Comparison of ENCODE assay signal across 19 cellular contexts in genomic region chr10:32713560-32713959, GRCh38.
A peak's percentile ranks its signal among the peaks of the same experiment; 100 is the strongest.
DNase-seq lines count a peak whose midpoint lies in the region; ATAC-seq and TF ChIP-seq lines count a peak whose summit lies in the region.
"Had no signal": no experiment of that assay in that cellular context is flagged by ENCODE, and none has a peak within 500 bp of the region (broad histone marks: within the 10 kb centered on the region; RNA-seq: fewer than 3 reads in every experiment).

No MANE protein-coding gene starts in this region.

- no peak for TF ChIP-seq POLR2A in heart left ventricle (IDR thresholded peaks at IDR 0.05)

- TF ChIP-seq CTCF in mammary epithelial cell (conservative IDR thresholded peaks at IDR 0.05 in 1 of 2, IDR thresholded peaks at IDR 0.05 in 1 of 2; ENCODE audit: extremely low read depth in 1 of 2, insufficient read depth in 1 of 2, low read depth in 1 of 2, low read length in 2 of 2): peak; percentile 26 to 51
- TF ChIP-seq CTCF in MCF 10A (IDR thresholded peaks at IDR 0.05; ENCODE audit: unreplicated experiment): no peak
- TF ChIP-seq CTCF in epithelial cell of esophagus (IDR thresholded peaks at IDR 0.05; ENCODE audit: insufficient read depth, low read depth, low read length, missing control alignments): peak; percentile 37
- TF ChIP-seq CTCF in heart left ventricle (IDR thresholded peaks at IDR 0.05): no peak

- H4K20me1 ChIP-seq in mammary epithelial cell (ENCODE audit: insufficient read depth, low read length): no peaks in the 10 kb centered on the region

- no peak overlapping the region for H3K4me2 ChIP-seq in mammary epithelial cell (ENCODE audit: insufficient read depth, low read depth, low read length)

- no peak overlapping the region for H2AFZ ChIP-seq in mammary epithelial cell (ENCODE audit: low read depth, low read length)

- dilution Hi-C loops in mammary epithelial cell (cut with HindIII; ENCODE audit: low sequenced_read_pairs): no loop called here

- H3K36me3 ChIP-seq in mammary epithelial cell (ENCODE audit: insufficient read depth, low read length) (no peaks in the 10 kb centered on the region), heart left ventricle (no peaks in the 10 kb centered on the region)
- H3K36me3 ChIP-seq: lower lobe of right lung had no signal

- H3K4me1 ChIP-seq in mammary epithelial cell (ENCODE audit: insufficient read depth, low read length) (no peaks in the 10 kb centered on the region), heart left ventricle (no peaks in the 10 kb centered on the region)
- H3K4me1 ChIP-seq: Caco-2, lower lobe of right lung, stomach had no signal

- no peaks in the 10 kb centered on the region for H3K27me3 Mint-ChIP-seq in MCF 10A (ENCODE audit: insufficient read depth, unreplicated experiment)
- H3K27me3 Mint-ChIP-seq: activated naive CD8-positive, alpha-beta T cell had no signal

- H3K79me2 ChIP-seq in mammary epithelial cell (ENCODE audit: insufficient read depth, low read length): no peaks in the 10 kb centered on the region

- H3K27ac Mint-ChIP-seq in MCF 10A (ENCODE audit: low read depth, unreplicated experiment): no peak overlapping the region
- H3K27ac Mint-ChIP-seq: activated naive CD8-positive, alpha-beta T cell; natural killer cell had no signal

- H3K36me3 Mint-ChIP-seq in MCF 10A (ENCODE audit: insufficient read depth, unreplicated experiment): no peaks in the 10 kb centered on the region

- ATAC-seq in HG03521 (IDR thresholded peaks at IDR 0.05; ENCODE audit: unreplicated experiment) (no peak), heart left ventricle (no peak)
- ATAC-seq: lower lobe of right lung, natural killer cell had no signal

- no peak overlapping the region for H3K4me3 ChIP-seq in mammary epithelial cell (replicated peaks in 1 of 3; ENCODE audit: insufficient read depth in 1 of 3, low read depth in 2 of 3, low read length in 3 of 3)
- no peak overlapping the region for H3K4me3 ChIP-seq in epithelial cell of esophagus (ENCODE audit: low read length)
- no peak overlapping the region for H3K4me3 ChIP-seq in heart left ventricle
- H3K4me3 ChIP-seq: lower lobe of right lung, stomach had no signal

- WGBS in mammary epithelial cell (ENCODE audit: low coverage, missing lambda C conversion rate): 18% methylated on average over 1 of the region's 1 CpG
- WGBS in heart left ventricle, 4 donors: 42 to 56% (median 54%) methylated on average over 1 of the region's 1 CpG

- no peak overlapping the region for H3K9ac ChIP-seq in mammary epithelial cell (ENCODE audit: insufficient read depth, low read length)

- POLR2A ChIA-PET in MCF 10A (lab: Yijun Ruan, JAX): no interaction called here

- CTCF ChIA-PET in mammary epithelial cell (lab: Charles Lee; ENCODE audit: low non-redundant PET) (no interaction called here), MCF 10A (lab: Yijun Ruan, JAX) (no interaction called here)

- H3K9me3 ChIP-seq in mammary epithelial cell (replicated peaks; ENCODE audit: insufficient read depth, low read length): no peaks in the 10 kb centered on the region
- H3K9me3 ChIP-seq in heart left ventricle: peaks cover 0 to 63% (median 7%) of the 10 kb centered on the region in 12 donors
- H3K9me3 ChIP-seq: Caco-2 had no signal

- H3K9me3 Mint-ChIP-seq in MCF 10A (ENCODE audit: unreplicated experiment): peaks cover 29% of the 10 kb centered on the region

- DNase-seq in mammary epithelial cell: no peak
- DNase-seq in MCF 10A (ENCODE audit: unreplicated experiment): no peak
- DNase-seq in OCI-M1 (lab: John Stamatoyannopoulos, UW): peak; percentile 4
- DNase-seq in epithelial cell of esophagus (ENCODE audit: low read depth): no peak
- no peak for DNase-seq in NCI-H446 treated with DMSO at 0.1 percent for 48 hours (lab: John Stamatoyannopoulos, UW)
- no peak for DNase-seq in NCI-H524 (lab: John Stamatoyannopoulos, UW)
- no peak for DNase-seq in heart left ventricle
- DNase-seq: ACHN; activated CD4-positive, alpha-beta T cell treated with anti-CD3 and anti-CD28 coated beads, Interleukin-2, amount 50 U/mL, for 1 hour; activated T-cell treated with anti-CD3 and anti-CD28 coated beads, Interleukin-2, amount 50 U/mL, for 1 hour; foreskin melanocyte; lower lobe of right lung; MV-4-11; natural killer cell; NK-92 treated with Interleukin-12 subunit alpha and Interleukin-12 subunit beta, amount 100 ng/mL, for 24 hours; stomach had no signal

- H3K27me3 ChIP-seq in mammary epithelial cell (ENCODE audit: insufficient read depth, low read length) (peaks cover 3% of the 10 kb centered on the region), heart left ventricle (no peaks in the 10 kb centered on the region)
- H3K27me3 ChIP-seq: stomach had no signal

- BruUV-seq in mammary epithelial cell (replicated peaks; lab: Mats Ljungman, UMichigan) (no TSS peak), MCF 10A (replicated peaks; lab: Mats Ljungman, UMichigan) (no TSS peak)

- H3K4me3 Mint-ChIP-seq in MCF 10A (ENCODE audit: unreplicated experiment): no peak overlapping the region
- H3K4me3 Mint-ChIP-seq: activated naive CD8-positive, alpha-beta T cell; natural killer cell had no signal

- H3K27ac ChIP-seq in mammary epithelial cell (ENCODE audit: insufficient read depth, low read depth, low read length) (no peak overlapping the region), heart left ventricle (no peak overlapping the region)
- H3K27ac ChIP-seq: lower lobe of right lung, stomach had no signal

- intact Hi-C loops in mammary epithelial cell (cut with micrococcal nuclease) (no loop called here), MCF 10A (cut with micrococcal nuclease) (no loop called here), heart left ventricle (cut with DNase I) (no loop called here)

- H3K4me1 Mint-ChIP-seq in MCF 10A (ENCODE audit: insufficient read depth, unreplicated experiment): no peaks in the 10 kb centered on the region
- H3K4me1 Mint-ChIP-seq: natural killer cell had no signal

- in situ Hi-C loops in mammary epithelial cell (cut with MboI; ENCODE audit: low sequenced_read_pairs in 2 of 2): no loop called here

Comparison
In these comparisons a context has a peak if more than half of its experiments do, and no peak if none do; other contexts are left out.
1. CTCF ChIP-seq: peak in mammary epithelial cell (2 of 2) and epithelial cell of esophagus (single experiment); none in MCF 10A (single experiment) and heart left ventricle (0 of 12).